Comparison of ENCODE assay signal across 8 cellular contexts in the genomic region with DNA sequence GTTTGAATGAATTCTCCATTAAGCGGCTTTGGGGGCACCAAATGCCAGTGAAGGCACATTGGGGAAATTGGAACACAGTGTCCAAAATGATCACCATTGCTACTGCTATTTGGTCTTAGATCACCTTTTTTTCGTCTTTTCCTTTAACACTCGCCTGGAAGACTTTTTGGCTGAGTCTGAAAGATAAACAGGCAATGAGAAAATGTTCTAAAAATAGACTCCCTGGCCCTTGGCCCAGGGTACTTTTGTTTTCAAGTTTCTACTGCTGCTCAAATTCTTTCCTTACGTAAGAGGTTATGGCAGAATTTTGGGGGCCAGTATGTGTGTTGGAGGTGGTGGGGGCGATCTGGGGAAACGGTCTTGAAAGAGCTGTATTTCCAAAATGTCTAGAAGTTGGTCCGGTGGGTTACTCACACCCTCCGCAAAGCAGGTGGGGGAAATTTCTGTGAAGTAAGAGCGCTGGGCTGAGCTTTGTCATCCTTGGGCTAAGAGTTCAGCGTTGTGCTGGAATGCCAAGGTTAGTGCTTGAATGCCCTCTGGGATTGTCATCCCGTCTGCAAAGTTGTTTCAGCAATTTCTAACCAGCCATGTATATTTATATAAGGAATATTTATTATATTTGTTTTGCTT. TPM values are rescaled to one million over a fixed set of nuclear protein-coding genes. Genes with fewer than 3 reads are reported as not detected.
DNase-seq lines count a peak whose midpoint lies in the region; ATAC-seq and TF ChIP-seq lines count a peak whose summit lies in the region.

No MANE protein-coding gene starts in this region.

- ATAC-seq in HG03039 (IDR thresholded peaks at IDR 0.05; ENCODE audit: unreplicated experiment), result no peak

- no peaks in the 10 kb centered on the region for H3K9me3 Mint-ChIP-seq in osteocyte (ENCODE audit: unreplicated experiment)

- peak overlapping the region; percentile 93 for H3K4me3 ChIP-seq in fibroblast of pulmonary artery (replicated peaks; ENCODE audit: low read depth, low read length)

- peak overlapping the region; percentile 97 for H3K4me3 Mint-ChIP-seq in osteocyte (ENCODE audit: unreplicated experiment)

- peak overlapping the region; percentile 100 for H3K27ac Mint-ChIP-seq in osteocyte (ENCODE audit: unreplicated experiment)

- no peaks in the 10 kb centered on the region for H3K27me3 Mint-ChIP-seq in osteocyte (ENCODE audit: unreplicated experiment)

- DNase-seq in HCEC 1CT (peak; percentile 74), fibroblast of pulmonary artery (ENCODE audit: low read depth) (peak; percentile 83), osteocyte (ENCODE audit: extremely low spot score, unreplicated experiment) (no peak), DMS153 treated with DMSO at 0.1 percent for 48 hours (lab: John Stamatoyannopoulos, UW; ENCODE audit: unreplicated experiment) (no peak), COR-L47 (lab: John Stamatoyannopoulos, UW) (no peak), SW 1271 (lab: John Stamatoyannopoulos, UW) (no peak)

- peak overlapping the region; percentile 89 for H3K27ac ChIP-seq in VCaP

- peaks cover 42% of the 10 kb centered on the region for H3K4me1 Mint-ChIP-seq in osteocyte (ENCODE audit: unreplicated experiment)

- TF ChIP-seq CTCF in VCaP (conservative IDR thresholded peaks at IDR 0.05) (no peak), fibroblast of pulmonary artery (IDR thresholded peaks at IDR 0.05; ENCODE audit: low read length, missing control alignments) (no peak), osteocyte (IDR thresholded peaks at IDR 0.05) (no peak)

- H3K36me3 Mint-ChIP-seq in osteocyte (ENCODE audit: unreplicated experiment), result no peaks in the 10 kb centered on the region

RNA-seq across cellular contexts. Expression of a gene that starts 1.3 kb away (rescaled TPM):
- 15.5 and 17.5 TPM in 2 replicates for total RNA-seq in osteocyte

RNA-seq across cellular contexts. Expression of a gene that starts 14.0 kb away (rescaled TPM):
- total RNA-seq in osteocyte, result 0.16 and 0.29 TPM in 2 replicates

Comparison
In these comparisons a context has a peak if more than half of its experiments do, and no peak if none do; other contexts are left out.
1. DNase-seq: peak in HCEC 1CT (single experiment) and fibroblast of pulmonary artery (single experiment); none in osteocyte (single experiment), DMS153 treated with DMSO at 0.1 percent for 48 hours (single experiment), COR-L47 (single experiment) and SW 1271 (0 of 2).